In the genomic region with DNA sequence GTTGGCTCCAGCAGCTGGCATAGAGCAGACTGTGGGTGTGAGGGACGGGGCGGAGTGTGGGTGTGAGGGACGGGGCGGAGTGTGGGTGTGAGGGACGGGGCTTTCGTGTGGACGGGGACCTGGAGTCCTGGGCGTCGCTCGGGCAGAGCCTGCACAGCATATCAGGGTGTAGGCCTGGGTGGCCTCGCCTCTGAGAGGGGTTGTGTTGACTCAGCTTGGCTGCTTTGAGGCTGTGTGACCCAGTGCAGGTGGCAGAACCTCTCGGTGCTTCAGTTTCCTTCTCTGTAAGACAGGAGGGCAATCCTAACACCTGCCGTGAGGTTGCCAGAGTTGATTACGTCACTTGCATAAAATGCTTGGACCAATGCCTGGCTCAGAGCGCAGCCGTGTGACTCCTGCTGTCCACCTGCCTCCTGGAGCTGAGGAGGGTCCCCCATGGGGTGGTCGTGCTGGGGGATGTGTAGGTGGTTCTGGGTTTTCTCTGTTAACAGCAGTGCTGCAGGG, we compare ENCODE assay signal across 10 cellular contexts. TPM values are rescaled to one million over a fixed set of nuclear protein-coding genes. Genes with fewer than 3 reads are reported as not detected.
DNase-seq lines count a peak whose midpoint lies in the region; ATAC-seq and TF ChIP-seq lines count a peak whose summit lies in the region.
"Had no signal": no experiment of that assay in that cellular context is flagged by ENCODE, and none has a peak within 500 bp of the region (broad histone marks: within the 10 kb centered on the region; RNA-seq: fewer than 3 reads in every experiment).

No MANE protein-coding gene starts in this region.

- no peak overlapping the region for H3K4me3 Mint-ChIP-seq in GM23338

- H2AFZ ChIP-seq in GM23338 (no peak overlapping the region), smooth muscle cell (ENCODE audit: low read depth) (no peak overlapping the region)

- H3K79me2 ChIP-seq in GM23338 (replicated peaks; ENCODE audit: insufficient read depth) (peaks cover 36% of the 10 kb centered on the region), smooth muscle cell (ENCODE audit: low read depth) (peaks cover 62% of the 10 kb centered on the region)

- peak; percentile 14; the same call in 1 of the 3 replicates for ATAC-seq in GM23338
- ATAC-seq: HCT116 had no signal

- H3K27ac ChIP-seq in GM23338 (ENCODE audit: low read depth) (no peak overlapping the region), Peyer's patch (peak overlapping the region in 3 of 4 donors; percentile 58 to 84 (median 72)), smooth muscle cell (ENCODE audit: low read depth) (peak overlapping the region; percentile 58)

- H3K9ac ChIP-seq in smooth muscle cell (ENCODE audit: low read depth), result no peak overlapping the region

- H3K4me2 ChIP-seq in GM23338, result no peak overlapping the region
- H3K4me2 ChIP-seq in smooth muscle cell, result peak overlapping the region; percentile 51

- peaks cover 17% of the 10 kb centered on the region for H3K4me1 Mint-ChIP-seq in GM23338

- peaks cover 6% of the 10 kb centered on the region for H3K36me3 Mint-ChIP-seq in GM23338 (ENCODE audit: low read depth)

- WGBS in smooth muscle cell (ENCODE audit: low lambda C conversion rate), result 82% methylated on average over 17 of the region's 17 CpGs

- H4K20me1 ChIP-seq in GM23338 (replicated peaks; ENCODE audit: insufficient read depth) (peaks cover 8% of the 10 kb centered on the region), smooth muscle cell (ENCODE audit: low read depth) (peaks cover 95% of the 10 kb centered on the region)

- H3K27ac Mint-ChIP-seq in GM23338, result peak overlapping the region; percentile 88

- no peaks in the 10 kb centered on the region for H3K27me3 ChIP-seq in GM23338 (ENCODE audit: insufficient read depth)
- H3K27me3 ChIP-seq in Peyer's patch, result no peaks in the 10 kb centered on the region
- H3K27me3 ChIP-seq in smooth muscle cell (ENCODE audit: low read depth), result no peaks in the 10 kb centered on the region
- H3K27me3 ChIP-seq: heart right ventricle had no signal

- H3K4me3 ChIP-seq in GM23338, result no peak overlapping the region
- H3K4me3 ChIP-seq in Peyer's patch, result peak overlapping the region in 2 of 4 donors; percentile 15 to 19
- H3K4me3 ChIP-seq in smooth muscle cell, result no peak overlapping the region
- H3K4me3 ChIP-seq: heart right ventricle had no signal

- no peak for DNase-seq in GM23338 (ENCODE audit: low spot score)
- DNase-seq in Peyer's patch, result peak in 2 of 3 donors; percentile 82 to 90
- DNase-seq in erythroblast (lab: John Stamatoyannopoulos, UW), result peak; percentile 71 to 78
- DNase-seq in smooth muscle cell (lab: John Stamatoyannopoulos, UW; ENCODE audit: unreplicated experiment), result no peak
- DNase-seq in germinal center (ENCODE audit: low spot score), result no peak
- no peak for DNase-seq in SIG-M5 (lab: John Stamatoyannopoulos, UW)
- DNase-seq in OCI-M2 (lab: John Stamatoyannopoulos, UW; ENCODE audit: unreplicated experiment), result no peak
- DNase-seq: activated gamma-delta T cell, heart right ventricle had no signal

- H3K4me1 ChIP-seq in GM23338 (ENCODE audit: insufficient read depth) (no peaks in the 10 kb centered on the region), Peyer's patch (peaks cover 1 to 68% (median 4%) of the 10 kb centered on the region in 4 donors), smooth muscle cell (ENCODE audit: low read depth) (peaks cover 7% of the 10 kb centered on the region)

- H3K9me3 Mint-ChIP-seq in GM23338, result no peaks in the 10 kb centered on the region; the same call in 2 of the 3 replicates

- H3K9me2 ChIP-seq in GM23338 (ENCODE audit: insufficient read depth), result no peaks in the 10 kb centered on the region

- H3K9me3 ChIP-seq in Peyer's patch (no peaks in the 10 kb centered on the region), smooth muscle cell (replicated peaks; ENCODE audit: low read depth) (no peaks in the 10 kb centered on the region)
- H3K9me3 ChIP-seq: heart right ventricle had no signal

- no peaks in the 10 kb centered on the region for H3K36me3 ChIP-seq in GM23338 (ENCODE audit: insufficient read depth)
- H3K36me3 ChIP-seq in Peyer's patch, result peaks cover 0 to 30% (median 0%) of the 10 kb centered on the region in 3 donors
- no peaks in the 10 kb centered on the region for H3K36me3 ChIP-seq in smooth muscle cell (ENCODE audit: low read depth)

- TF ChIP-seq CTCF in GM23338 (conservative IDR thresholded peaks at IDR 0.05; ENCODE audit: low read depth in 2 of 2) (no peak), Peyer's patch (IDR thresholded peaks at IDR 0.05) (no peak), smooth muscle cell (IDR thresholded peaks at IDR 0.05; ENCODE audit: borderline replicate concordance, insufficient read depth, poor library complexity, severe bottlenecking) (no peak)

- TF ChIP-seq POLR2A in Peyer's patch (IDR thresholded peaks at IDR 0.05) (peak; percentile 34 to 50), erythroblast (IDR thresholded peaks at IDR 0.05; ENCODE audit: low read length) (no peak)

- H3F3A ChIP-seq in GM23338 (replicated peaks; ENCODE audit: low read depth), result peaks cover 2% of the 10 kb centered on the region; the same call in 1 of the 2 replicates
- H3F3A ChIP-seq in smooth muscle cell (ENCODE audit: low read depth), result peaks cover 8% of the 10 kb centered on the region

- H3K27me3 Mint-ChIP-seq in GM23338 (ENCODE audit: insufficient read depth, low read depth, poor library complexity), result peaks cover 13% of the 10 kb centered on the region

TF ChIP-seq in GM23338, 12 proteins besides CTCF, POLR2A, EP300 and RAD21:
- TF ChIP-seq ZNF114 (CRISPR knock-in tag; IDR thresholded peaks at IDR 0.05) (no peak), JUNB (IDR thresholded peaks at IDR 0.05; ENCODE audit: unreplicated experiment) (no peak), ZNF331 (CRISPR knock-in tag; IDR thresholded peaks at IDR 0.05; ENCODE audit: low read depth) (no peak), STAT1 (IDR thresholded peaks at IDR 0.05; ENCODE audit: unreplicated experiment) (no peak), EZH2phosphoT487 (IDR thresholded peaks at IDR 0.05; ENCODE audit: unreplicated experiment) (no peak), NANOG (IDR thresholded peaks at IDR 0.05; ENCODE audit: borderline replicate concordance) (no peak), CREB1 (CRISPR knock-in tag; IDR thresholded peaks at IDR 0.05; ENCODE audit: low read depth) (no peak), POLR2AphosphoS5 (IDR thresholded peaks at IDR 0.05; ENCODE audit: low read depth) (no peak)
- TF ChIP-seq, protein P1, sequence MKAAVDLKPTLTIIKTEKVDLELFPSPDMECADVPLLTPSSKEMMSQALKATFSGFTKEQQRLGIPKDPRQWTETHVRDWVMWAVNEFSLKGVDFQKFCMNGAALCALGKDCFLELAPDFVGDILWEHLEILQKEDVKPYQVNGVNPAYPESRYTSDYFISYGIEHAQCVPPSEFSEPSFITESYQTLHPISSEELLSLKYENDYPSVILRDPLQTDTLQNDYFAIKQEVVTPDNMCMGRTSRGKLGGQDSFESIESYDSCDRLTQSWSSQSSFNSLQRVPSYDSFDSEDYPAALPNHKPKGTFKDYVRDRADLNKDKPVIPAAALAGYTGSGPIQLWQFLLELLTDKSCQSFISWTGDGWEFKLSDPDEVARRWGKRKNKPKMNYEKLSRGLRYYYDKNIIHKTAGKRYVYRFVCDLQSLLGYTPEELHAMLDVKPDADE (IDR thresholded peaks at IDR 0.05), result no peak
- TF ChIP-seq, protein P2, sequence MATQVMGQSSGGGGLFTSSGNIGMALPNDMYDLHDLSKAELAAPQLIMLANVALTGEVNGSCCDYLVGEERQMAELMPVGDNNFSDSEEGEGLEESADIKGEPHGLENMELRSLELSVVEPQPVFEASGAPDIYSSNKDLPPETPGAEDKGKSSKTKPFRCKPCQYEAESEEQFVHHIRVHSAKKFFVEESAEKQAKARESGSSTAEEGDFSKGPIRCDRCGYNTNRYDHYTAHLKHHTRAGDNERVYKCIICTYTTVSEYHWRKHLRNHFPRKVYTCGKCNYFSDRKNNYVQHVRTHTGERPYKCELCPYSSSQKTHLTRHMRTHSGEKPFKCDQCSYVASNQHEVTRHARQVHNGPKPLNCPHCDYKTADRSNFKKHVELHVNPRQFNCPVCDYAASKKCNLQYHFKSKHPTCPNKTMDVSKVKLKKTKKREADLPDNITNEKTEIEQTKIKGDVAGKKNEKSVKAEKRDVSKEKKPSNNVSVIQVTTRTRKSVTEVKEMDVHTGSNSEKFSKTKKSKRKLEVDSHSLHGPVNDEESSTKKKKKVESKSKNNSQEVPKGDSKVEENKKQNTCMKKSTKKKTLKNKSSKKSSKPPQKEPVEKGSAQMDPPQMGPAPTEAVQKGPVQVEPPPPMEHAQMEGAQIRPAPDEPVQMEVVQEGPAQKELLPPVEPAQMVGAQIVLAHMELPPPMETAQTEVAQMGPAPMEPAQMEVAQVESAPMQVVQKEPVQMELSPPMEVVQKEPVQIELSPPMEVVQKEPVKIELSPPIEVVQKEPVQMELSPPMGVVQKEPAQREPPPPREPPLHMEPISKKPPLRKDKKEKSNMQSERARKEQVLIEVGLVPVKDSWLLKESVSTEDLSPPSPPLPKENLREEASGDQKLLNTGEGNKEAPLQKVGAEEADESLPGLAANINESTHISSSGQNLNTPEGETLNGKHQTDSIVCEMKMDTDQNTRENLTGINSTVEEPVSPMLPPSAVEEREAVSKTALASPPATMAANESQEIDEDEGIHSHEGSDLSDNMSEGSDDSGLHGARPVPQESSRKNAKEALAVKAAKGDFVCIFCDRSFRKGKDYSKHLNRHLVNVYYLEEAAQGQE (IDR thresholded peaks at IDR 0.05; ENCODE audit: unreplicated experiment), result no peak

RNA-seq across cellular contexts. Expression of a gene that starts 15.3 kb away (rescaled TPM):
- 56.7 and 66.3 TPM in 2 replicates for total RNA-seq in GM23338 (2014; rRNA removed; shearing (Covaris generic))
- polyA plus RNA-seq in GM23338 (2016; fragmentation: Nextera tagmentation; extraction: Ambion mirVana), result 48.6 and 53.2 TPM in 2 replicates
- 100 to 1,000 TPM in 3 of 4 donors, 10 to 100 TPM in 1; 83.3 to 206 (median 152) TPM for total RNA-seq in Peyer's patch
- 84.3 and 92.6 TPM in 2 replicates for total RNA-seq in smooth muscle cell
- 184 and 194 TPM in 2 replicates for polyA plus RNA-seq in smooth muscle cell

RNA-seq across cellular contexts. Expression of a gene that starts 41.9 kb away (rescaled TPM):
- total RNA-seq in GM23338 (2014; rRNA removed; shearing (Covaris generic)), result 10.0 and 10.1 TPM in 2 replicates
- polyA plus RNA-seq in GM23338 (2016; fragmentation: Nextera tagmentation; extraction: Ambion mirVana) (142 and 147 TPM in 2 replicates), smooth muscle cell (74.0 and 97.6 TPM in 2 replicates)
- total RNA-seq in Peyer's patch (10 to 100 TPM in 3 of 4 donors, 1 to 10 TPM in 1; 7.4 to 16.1 (median 13.3) TPM), smooth muscle cell (22.2 and 29.9 TPM in 2 replicates)

RNA-seq across cellular contexts. Expression of a gene that starts 55.2 kb away (rescaled TPM):
- total RNA-seq in GM23338 (2014; rRNA removed; shearing (Covaris generic)), result 54.6 and 63.5 TPM in 2 replicates
- 33.2 and 36.5 TPM in 2 replicates for polyA plus RNA-seq in GM23338 (2016; fragmentation: Nextera tagmentation; extraction: Ambion mirVana)
- total RNA-seq in Peyer's patch, result 10 to 100 TPM; 11.1 to 32.2 (median 12.9) TPM
- 8.7 and 11.3 TPM in 2 replicates for total RNA-seq in smooth muscle cell
- 17.5 and 23.7 TPM in 2 replicates for polyA plus RNA-seq in smooth muscle cell

Comparison
In these comparisons a context has a peak if more than half of its experiments do, and no peak if none do; other contexts are left out.
1. DNase-seq: peak in Peyer's patch (2 of 3) and erythroblast (2 of 2); none in GM23338 (single experiment), smooth muscle cell (single experiment), germinal center (single experiment), SIG-M5 (single experiment) and OCI-M2 (single experiment).